In genomic region chr1:155004352-155005075, GRCh38 we compare ENCODE assay signal across 8 cellular contexts. TPM values are rescaled to one million over a fixed set of nuclear protein-coding genes. Genes with fewer than 3 reads are reported as not detected.
DNase-seq lines count a peak whose midpoint lies in the region; ATAC-seq and TF ChIP-seq lines count a peak whose summit lies in the region.

No MANE protein-coding gene starts in this region.

- H3K36me3 ChIP-seq in OCI-LY3 (replicated peaks; ENCODE audit: low read depth, low read length) (peaks cover 10% of the 10 kb centered on the region), endodermal cell (ENCODE audit: control insufficient read depth, insufficient read depth, low read length) (no peaks in the 10 kb centered on the region), neural cell (ENCODE audit: insufficient read depth, low read length) (no peaks in the 10 kb centered on the region)

- H3K27ac Mint-ChIP-seq in CD14-positive monocyte (peak overlapping the region; percentile 92 to 100 (median 98)), endodermal cell (peak overlapping the region; percentile 78)

- H3K79me2 ChIP-seq in OCI-LY3 (ENCODE audit: low read length) (peaks cover 59% of the 10 kb centered on the region), neural cell (replicated peaks; ENCODE audit: insufficient read depth, low read length) (no peaks in the 10 kb centered on the region)

- no peaks in the 10 kb centered on the region for H3K9me2 ChIP-seq in neural cell (ENCODE audit: insufficient read depth, low read length)

- H3K9ac ChIP-seq in OCI-LY3 (ENCODE audit: low read length) (peak overlapping the region; percentile 96), endodermal cell (ENCODE audit: extremely low read depth, low read length, poor library complexity, severe bottlenecking) (no peak overlapping the region), neural cell (ENCODE audit: low read length) (no peak overlapping the region)

- no peak for ATAC-seq in HG03469 (IDR thresholded peaks at IDR 0.05; ENCODE audit: unreplicated experiment)

- peaks cover 3 to 9% of the 10 kb centered on the region in 2 donors for H3K36me3 Mint-ChIP-seq in CD14-positive monocyte
- H3K36me3 Mint-ChIP-seq in endodermal cell (ENCODE audit: low read depth) = no peaks in the 10 kb centered on the region

- H3F3A ChIP-seq in neural cell (ENCODE audit: insufficient read depth, low read length, poor library complexity, severe bottlenecking) = no peaks in the 10 kb centered on the region

- H2AFZ ChIP-seq in OCI-LY3 (ENCODE audit: low read depth, low read length) (no peak overlapping the region), neural cell (ENCODE audit: low read depth, low read length) (no peak overlapping the region)

- peak overlapping the region; percentile 92 for H3K27ac ChIP-seq in OCI-LY3 (ENCODE audit: low read length)
- H3K27ac ChIP-seq in endodermal cell (ENCODE audit: low read depth, low read length) = peak overlapping the region; percentile 1
- no peak overlapping the region for H3K27ac ChIP-seq in neural cell (ENCODE audit: low read length)

- H3K9me3 ChIP-seq in OCI-LY3 (ENCODE audit: insufficient read depth, low read length) (no peaks in the 10 kb centered on the region), endodermal cell (ENCODE audit: control insufficient read depth, low read length) (no peaks in the 10 kb centered on the region), neural cell (ENCODE audit: low read length) (no peaks in the 10 kb centered on the region)

- H3K27me3 Mint-ChIP-seq in CD14-positive monocyte (ENCODE audit: low read depth in 3 of 3) = peaks cover 0 to 2% (median 0%) of the 10 kb centered on the region in 3 donors
- no peaks in the 10 kb centered on the region for H3K27me3 Mint-ChIP-seq in endodermal cell (ENCODE audit: insufficient read depth)

- H3K4me1 Mint-ChIP-seq in CD14-positive monocyte = peaks cover 44% of the 10 kb centered on the region
- H3K4me1 Mint-ChIP-seq in endodermal cell = peaks cover 13% of the 10 kb centered on the region

- TF ChIP-seq EP300 in neural cell (conservative IDR thresholded peaks at IDR 0.05; ENCODE audit: poor library complexity, severe bottlenecking) = no peak

- H3K4me3 ChIP-seq in OCI-LY3 (ENCODE audit: low read length) (peak overlapping the region; percentile 93), endodermal cell (ENCODE audit: low read length) (peak overlapping the region; percentile 93), neural cell (ENCODE audit: low read length) (peak overlapping the region; percentile 58)

- H4K20me1 ChIP-seq in OCI-LY3 (ENCODE audit: insufficient read depth, low read length) (peaks cover 24% of the 10 kb centered on the region), neural cell (ENCODE audit: insufficient read depth) (no peaks in the 10 kb centered on the region)

- H3K4me3 Mint-ChIP-seq in CD14-positive monocyte = peak overlapping the region; percentile 95 to 98
- peak overlapping the region; percentile 93 for H3K4me3 Mint-ChIP-seq in endodermal cell

- intact Hi-C loops in CD14-positive monocyte (cut with micrococcal nuclease) = loop anchor here (5.0 kb wide), 4 partner anchors 32 to 58 kb away; partner anchors contain the start of genes ADAM15 (in 2 of the 2), PYGO2 (in 2 of the 2), CKS1B (in 1 of the 2) and EFNA4 (in 1 of the 2)

- H3K4me2 ChIP-seq in OCI-LY3 (ENCODE audit: low read length) = peak overlapping the region; percentile 97
- H3K4me2 ChIP-seq in neural cell (ENCODE audit: low read length) = no peak overlapping the region

- H3K27me3 ChIP-seq in OCI-LY3 (ENCODE audit: low read depth, low read length) (no peaks in the 10 kb centered on the region), endodermal cell (ENCODE audit: control insufficient read depth, insufficient read depth, low read length, poor library complexity, severe bottlenecking) (no peaks in the 10 kb centered on the region), neural cell (ENCODE audit: insufficient read depth, low read depth, low read length) (peaks cover 9% of the 10 kb centered on the region)

- TF ChIP-seq CTCF in CD14-positive monocyte (IDR thresholded peaks at IDR 0.05) (no peak), OCI-LY3 (IDR thresholded peaks at IDR 0.05; ENCODE audit: low read depth, low read length) (no peak), endodermal cell (conservative IDR thresholded peaks at IDR 0.05) (no peak), neural cell (IDR thresholded peaks at IDR 0.05; ENCODE audit: poor library complexity, severe bottlenecking) (no peak), GM10266 (IDR thresholded peaks at IDR 0.05; ENCODE audit: control insufficient read depth, insufficient read depth, low read depth, missing control alignments) (no peak)

- DNase-seq in CD14-positive monocyte (ENCODE audit: low spot score) (no peak), endodermal cell (no peak), GM10266 (ENCODE audit: extremely low spot score) (no peak), iPS-NIHi11 (ENCODE audit: low spot score) (no peak)
- no peak for DNase-seq in stimulated activated naive CD4-positive, alpha-beta T cell treated with Interleukin-2 at 50 U/mL for 16 hours (lab: John Stamatoyannopoulos, UW)

- no peak for TF ChIP-seq RAD21 in neural cell (conservative IDR thresholded peaks at IDR 0.05)

- H3K9me3 Mint-ChIP-seq in CD14-positive monocyte = no peaks in the 10 kb centered on the region
- H3K9me3 Mint-ChIP-seq in endodermal cell = no peaks in the 10 kb centered on the region

- 46 to 70% methylated on average over 3 to 5 of the region's 5 CpGs for WGBS in endodermal cell (ENCODE audit: insufficient coverage in 1 of 2, insufficient read length in 1 of 2), 2 experiments

- H3K4me1 ChIP-seq in OCI-LY3 (ENCODE audit: low read length) (peaks cover 54% of the 10 kb centered on the region), endodermal cell (ENCODE audit: control insufficient read depth, insufficient read depth, low read length) (peaks cover 9% of the 10 kb centered on the region)

TF ChIP-seq in neural cell, 6 proteins besides CTCF, POLR2A, EP300 and RAD21:
- TF ChIP-seq SMC3 (conservative IDR thresholded peaks at IDR 0.05; ENCODE audit: poor library complexity) = no peak
- no peak for TF ChIP-seq EZH2 (IDR thresholded peaks at IDR 0.05; ENCODE audit: borderline replicate concordance, insufficient read depth, low read length, poor library complexity, severe bottlenecking)
- no peak for TF ChIP-seq REST (IDR thresholded peaks at IDR 0.05; ENCODE audit: borderline replicate concordance)
- TF ChIP-seq TAF1 (IDR thresholded peaks at IDR 0.05; ENCODE audit: low read depth) = no peak
- no peak for TF ChIP-seq MXI1 (conservative IDR thresholded peaks at IDR 0.05; ENCODE audit: poor library complexity, severe bottlenecking)
- no peak for TF ChIP-seq POLR2AphosphoS5 (IDR thresholded peaks at IDR 0.05)

RNA-seq across cellular contexts. Expression of gene ZBTB7B, which starts 1.9 kb away (rescaled TPM):
- polyA plus RNA-seq in CD14-positive monocyte (1 to 10 TPM; 6.3 to 9.6 TPM), neural cell (0.38 and 0.54 TPM in 2 replicates)
- total RNA-seq in endodermal cell = 10 to 100 TPM; 21.2 to 23.3 TPM
- polyA plus RNA-seq in endodermal cell (2013, experiment 1 of 2) = 7.4 TPM
- 7.0 TPM for polyA plus RNA-seq in endodermal cell (2013, experiment 2 of 2)
- 0.24 and 0.46 TPM in 2 replicates for polyA minus RNA-seq in neural cell

RNA-seq across cellular contexts. Expression of gene LENEP, which starts 11.1 kb away (rescaled TPM):
- polyA plus RNA-seq in CD14-positive monocyte = not detected
- 1 to 10 TPM in 1 of 2 donors, not detected in 1; 2.0 TPM for total RNA-seq in endodermal cell
- not detected for polyA plus RNA-seq in endodermal cell (2013, experiment 1 of 2)
- polyA plus RNA-seq in endodermal cell (2013, experiment 2 of 2) = not detected
- 3.9 TPM in 1 of 2 replicates, not detected in the other for polyA plus RNA-seq in neural cell
- polyA minus RNA-seq in neural cell = 1.7 and 2.4 TPM in 2 replicates

RNA-seq across cellular contexts. Expression of gene FLAD1, which starts 21.4 kb away (rescaled TPM):
- polyA plus RNA-seq in CD14-positive monocyte (10 to 100 TPM; 31.5 to 35.1 TPM), neural cell (68.6 and 79.5 TPM in 2 replicates)
- 10 to 100 TPM; 61.9 to 65.0 TPM for total RNA-seq in endodermal cell
- 54.8 TPM for polyA plus RNA-seq in endodermal cell (2013, experiment 1 of 2)
- polyA plus RNA-seq in endodermal cell (2013, experiment 2 of 2) = 47.4 TPM
- 37.5 and 39.2 TPM in 2 replicates for polyA minus RNA-seq in neural cell

RNA-seq across cellular contexts. Expression of gene DCST2, which starts 29.1 kb away (rescaled TPM):
- polyA plus RNA-seq in CD14-positive monocyte (not detected), neural cell (0.76 and 1.8 TPM in 2 replicates)
- total RNA-seq in endodermal cell = 1 to 10 TPM in 1 of 2 donors, under 1 TPM in 1; 0.44 to 2.0 TPM
- 4.1 TPM for polyA plus RNA-seq in endodermal cell (2013, experiment 1 of 2)
- 3.4 TPM for polyA plus RNA-seq in endodermal cell (2013, experiment 2 of 2)
- 0.23 and 0.49 TPM in 2 replicates for polyA minus RNA-seq in neural cell

RNA-seq across cellular contexts. Expression of gene DCST1, which starts 29.1 kb away (rescaled TPM):
- not detected for polyA plus RNA-seq in CD14-positive monocyte
- not detected for total RNA-seq in endodermal cell
- polyA plus RNA-seq in endodermal cell (2013, experiment 1 of 2) = not detected
- not detected for polyA plus RNA-seq in endodermal cell (2013, experiment 2 of 2)
- not detected in 2 replicates for polyA plus RNA-seq in neural cell
- polyA minus RNA-seq in neural cell = not detected in 2 replicates
